1 cellular context compared by ENCODE assay signal in the genomic region with DNA sequence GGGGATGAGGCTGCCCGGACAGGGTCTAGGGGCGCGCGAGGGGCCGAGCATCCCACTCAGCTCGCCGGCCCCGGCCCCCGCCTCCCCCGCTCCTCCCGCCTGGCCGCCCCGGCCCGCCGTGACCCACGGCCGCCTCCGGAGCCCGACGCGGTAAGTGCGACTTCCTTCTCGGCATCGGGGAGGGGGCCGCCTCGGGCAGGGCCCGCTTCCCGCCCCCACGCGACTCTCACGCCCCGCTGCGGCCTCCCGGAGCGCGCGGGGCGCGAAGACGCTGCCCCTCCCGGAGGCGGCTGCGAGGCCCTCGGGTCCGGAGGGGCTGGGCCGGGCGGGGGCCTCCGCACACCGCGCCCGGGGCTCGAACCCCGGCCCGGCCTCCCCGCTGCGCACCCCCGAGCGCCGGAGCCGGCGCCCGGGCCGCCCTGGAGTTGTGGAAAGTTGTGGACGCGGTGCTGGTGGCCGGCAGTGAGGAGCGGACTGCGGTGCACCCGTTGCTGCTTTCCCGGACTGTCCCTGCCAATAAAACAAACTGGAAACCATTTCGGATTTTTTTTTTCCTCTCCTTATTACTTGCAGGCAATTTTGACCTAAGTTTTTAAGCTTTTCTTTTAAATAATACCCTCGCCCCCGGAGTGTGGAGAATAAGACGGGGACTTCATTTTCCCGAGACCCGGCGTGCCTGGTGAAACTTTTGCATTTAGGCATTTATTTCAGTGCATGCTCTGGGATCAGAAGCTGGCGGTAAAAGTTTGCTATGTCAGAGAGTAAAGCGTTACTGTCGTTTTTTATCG.
TF ChIP-seq lines count a peak whose summit lies in the region.

No MANE protein-coding gene starts in this region.

TF ChIP-seq in HepG2, 621 proteins besides CTCF, POLR2A, EP300 and RAD21 (continued from another document):
- TF ChIP-seq HES4 (CRISPR knock-in tag; IDR thresholded peaks at IDR 0.05; ENCODE audit: borderline replicate concordance), result 0 out of 2 replicates have a peak, but pooled peaks have one; percentile 32
- TF ChIP-seq, protein P1, sequence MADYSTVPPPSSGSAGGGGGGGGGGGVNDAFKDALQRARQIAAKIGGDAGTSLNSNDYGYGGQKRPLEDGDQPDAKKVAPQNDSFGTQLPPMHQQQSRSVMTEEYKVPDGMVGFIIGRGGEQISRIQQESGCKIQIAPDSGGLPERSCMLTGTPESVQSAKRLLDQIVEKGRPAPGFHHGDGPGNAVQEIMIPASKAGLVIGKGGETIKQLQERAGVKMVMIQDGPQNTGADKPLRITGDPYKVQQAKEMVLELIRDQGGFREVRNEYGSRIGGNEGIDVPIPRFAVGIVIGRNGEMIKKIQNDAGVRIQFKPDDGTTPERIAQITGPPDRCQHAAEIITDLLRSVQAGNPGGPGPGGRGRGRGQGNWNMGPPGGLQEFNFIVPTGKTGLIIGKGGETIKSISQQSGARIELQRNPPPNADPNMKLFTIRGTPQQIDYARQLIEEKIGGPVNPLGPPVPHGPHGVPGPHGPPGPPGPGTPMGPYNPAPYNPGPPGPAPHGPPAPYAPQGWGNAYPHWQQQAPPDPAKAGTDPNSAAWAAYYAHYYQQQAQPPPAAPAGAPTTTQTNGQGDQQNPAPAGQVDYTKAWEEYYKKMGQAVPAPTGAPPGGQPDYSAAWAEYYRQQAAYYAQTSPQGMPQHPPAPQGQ (CRISPR knock-in tag; IDR thresholded peaks at IDR 0.05; ENCODE audit: borderline replicate concordance), result no peak
- TF ChIP-seq ZNF549 (CRISPR knock-in tag; IDR thresholded peaks at IDR 0.05), result no peak
- TF ChIP-seq ZSCAN21 (CRISPR knock-in tag; IDR thresholded peaks at IDR 0.05; ENCODE audit: borderline replicate concordance), result peak; percentile 61; the same call in 1 of the 2 replicates
- TF ChIP-seq BHLHE40 (IDR thresholded peaks at IDR 0.05; ENCODE audit: low read length), result no peak
- TF ChIP-seq ISL2 (CRISPR knock-in tag; IDR thresholded peaks at IDR 0.05), result no peak
- TF ChIP-seq ZFY (CRISPR knock-in tag; IDR thresholded peaks at IDR 0.05), result peak; percentile 62
